1 cellular context compared by ENCODE assay signal in genomic region chr13:42367836-42368235, GRCh38.
TF ChIP-seq lines count a peak whose summit lies in the region.

No MANE protein-coding gene starts in this region.

TF ChIP-seq in GM23338, 12 proteins besides CTCF, POLR2A, EP300 and RAD21 (continued from another document):
- TF ChIP-seq CREB1 (CRISPR knock-in tag; IDR thresholded peaks at IDR 0.05; ENCODE audit: low read depth) (no peak), JUNB (IDR thresholded peaks at IDR 0.05; ENCODE audit: unreplicated experiment) (no peak), EZH2 (IDR thresholded peaks at IDR 0.05; ENCODE audit: low read depth, unreplicated experiment) (no peak), STAT1 (IDR thresholded peaks at IDR 0.05; ENCODE audit: unreplicated experiment) (no peak)
